In genomic region chr16:19907161-19907992, GRCh38 we compare ENCODE assay signal across 8 cellular contexts. TPM values are rescaled to one million over a fixed set of nuclear protein-coding genes. Genes with fewer than 3 reads are reported as not detected.
A peak's percentile ranks its signal among the peaks of the same experiment; 100 is the strongest.
DNase-seq lines count a peak whose midpoint lies in the region; ATAC-seq and TF ChIP-seq lines count a peak whose summit lies in the region.

No MANE protein-coding gene starts in this region.

- H3K9me3 ChIP-seq in HEK293 (ENCODE audit: control insufficient read depth, insufficient read depth, low read depth, low read length) (no peaks in the 10 kb centered on the region), breast epithelium (no peaks in the 10 kb centered on the region)

- TF ChIP-seq CTCF in HEK293 (tag by site-specific recombination; IDR thresholded peaks at IDR 0.05) (peak; percentile 89), breast epithelium (IDR thresholded peaks at IDR 0.05) (peak; percentile 37 to 90 (median 83))

- H3K36me3 ChIP-seq in HEK293 (ENCODE audit: control insufficient read depth in 2 of 2, insufficient read depth in 1 of 2, low read length in 2 of 2) (no peaks in the 10 kb centered on the region), breast epithelium (no peaks in the 10 kb centered on the region)

- ATAC-seq in HG03135 (IDR thresholded peaks at IDR 0.05; ENCODE audit: unreplicated experiment), result no peak

- no peak for TF ChIP-seq POLR2A in breast epithelium (IDR thresholded peaks at IDR 0.05)

- no peaks in the 10 kb centered on the region for H3K27me3 ChIP-seq in breast epithelium

- DNase-seq in DMS114 treated with DMSO at 0.1 percent for 48 hours (lab: John Stamatoyannopoulos, UW; ENCODE audit: unreplicated experiment) (peak; percentile 49), NCI-H2171 treated with DMSO at 0.1 percent for 48 hours (lab: John Stamatoyannopoulos, UW) (peak; percentile 75), breast epithelium (ENCODE audit: low spot score in 2 of 2) (peak in 1 of 2 donors; percentile 29), kidney tubule cell (ENCODE audit: low spot score) (peak; percentile 74)
- peak; percentile 28 to 47 (median 38) for DNase-seq in activated CD4-positive, CD25-positive, alpha-beta regulatory T cell (lab: John Stamatoyannopoulos, UW)
- DNase-seq in stimulated activated CD4-positive, alpha-beta T cell treated with anti-CD3 and anti-CD28 coated beads, Interleukin-2, amount 100 ng/mL, for 48 hours, result peak; percentile 71 to 75

- CTCF ChIA-PET in HEK293 (lab: Yijun Ruan, JAX), result interaction anchor here (0.5 to 4.6 kb wide), 75 partner anchors 8 to 1301 kb away, joined by 3 to 101 read pairs (median 4); partner anchors contain the start of genes TMC5, UMOD and VPS35L

- H3K4me3 ChIP-seq in HEK293 (ENCODE audit: low read depth, low read length) (no peak overlapping the region), breast epithelium (peak overlapping the region in 1 of 3 donors; percentile 31)

- POLR2A ChIA-PET in HEK293 (lab: Yijun Ruan, JAX), result interaction anchor here (1.4 kb wide), 1 partner anchor 393 kb away, joined by 4 read pairs; no protein-coding TSS in a partner anchor

- intact Hi-C loops in breast epithelium (cut with DNase I; ENCODE audit: low total_unique reads), result no loop called here

- H3K4me1 ChIP-seq in HEK293 (ENCODE audit: control insufficient read depth, insufficient read depth, low read length) (no peaks in the 10 kb centered on the region), breast epithelium (no peaks in the 10 kb centered on the region)

- H3K27ac ChIP-seq in HEK293 (ENCODE audit: extremely low read depth, low read depth, low read length) (no peak overlapping the region), breast epithelium (no peak overlapping the region)

TF ChIP-seq in HEK293, 187 proteins besides CTCF, POLR2A, EP300 and RAD21:
- TF ChIP-seq ZNF140 (tag by site-specific recombination; IDR thresholded peaks at IDR 0.05), result no peak
- TF ChIP-seq PRDM4 (tag by site-specific recombination; IDR thresholded peaks at IDR 0.05), result no peak
- no peak for TF ChIP-seq ZNF580 (tag by site-specific recombination; IDR thresholded peaks at IDR 0.05)
- TF ChIP-seq ZBTB10 (tag by site-specific recombination; IDR thresholded peaks at IDR 0.05), result 0 out of 2 replicates have a peak, but pooled peaks have one; percentile 45
- TF ChIP-seq ZNF660 (tag by site-specific recombination; IDR thresholded peaks at IDR 0.05), result peak; percentile 44; the same call in 1 of the 2 replicates
- 0 out of 2 replicates have a peak, but pooled peaks have one; percentile 32 for TF ChIP-seq ZNF2 (tag by site-specific recombination; IDR thresholded peaks at IDR 0.05)
- TF ChIP-seq ZIC2 (tag by site-specific recombination; IDR thresholded peaks at IDR 0.05), result peak; percentile 24; the same call in 1 of the 2 replicates
- TF ChIP-seq ZXDB (tag by site-specific recombination; IDR thresholded peaks at IDR 0.05), result peak; percentile 34; the same call in 1 of the 2 replicates
- peak; percentile 69; the same call in 1 of the 2 replicates for TF ChIP-seq ZNF768 (tag by site-specific recombination; IDR thresholded peaks at IDR 0.05)
- TF ChIP-seq ZSCAN30 (tag by site-specific recombination; IDR thresholded peaks at IDR 0.05), result no peak
- no peak for TF ChIP-seq HOXA7 (CRISPR knock-in tag; IDR thresholded peaks at IDR 0.05; ENCODE audit: borderline replicate concordance)
- 0 out of 2 replicates have a peak, but pooled peaks have one; percentile 59 for TF ChIP-seq ZNF785 (tag by site-specific recombination; IDR thresholded peaks at IDR 0.05)
- no peak for TF ChIP-seq KLF1 (tag by site-specific recombination; IDR thresholded peaks at IDR 0.05)
- peak; percentile 95 for TF ChIP-seq ZNF654 (tag by site-specific recombination; IDR thresholded peaks at IDR 0.05; ENCODE audit: low read depth)
TF ChIP-seq in HEK293: peak in this region for 8.

RNA-seq across cellular contexts. Expression of gene GPRC5B, which starts 22.7 kb away (rescaled TPM):
- total RNA-seq in breast epithelium, result 10 to 100 TPM; 16.3 to 26.6 (median 20.3) TPM
